1 cellular context compared by ENCODE assay signal in the genomic region with DNA sequence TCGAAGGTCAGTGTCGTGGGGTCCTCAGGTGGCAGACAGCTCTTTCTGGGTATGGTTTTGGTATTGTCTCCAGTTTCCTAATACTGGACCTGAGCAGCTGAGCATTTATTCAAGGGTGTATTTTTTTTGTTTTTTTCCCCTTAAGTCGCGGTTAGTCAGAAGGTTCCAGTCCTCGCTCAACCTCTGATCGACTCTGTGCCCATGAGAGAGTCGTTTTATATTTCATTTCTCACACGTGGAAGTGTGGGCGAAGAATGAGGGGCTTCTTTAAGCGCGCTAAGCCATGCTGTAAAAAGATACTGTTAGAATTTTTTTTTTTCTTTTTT.
TF ChIP-seq lines count a peak whose summit lies in the region.

No MANE protein-coding gene starts in this region.

TF ChIP-seq in IMR-90, 13 proteins besides CTCF, POLR2A, EP300 and RAD21 (continued from another document):
- TF ChIP-seq, protein P1, sequence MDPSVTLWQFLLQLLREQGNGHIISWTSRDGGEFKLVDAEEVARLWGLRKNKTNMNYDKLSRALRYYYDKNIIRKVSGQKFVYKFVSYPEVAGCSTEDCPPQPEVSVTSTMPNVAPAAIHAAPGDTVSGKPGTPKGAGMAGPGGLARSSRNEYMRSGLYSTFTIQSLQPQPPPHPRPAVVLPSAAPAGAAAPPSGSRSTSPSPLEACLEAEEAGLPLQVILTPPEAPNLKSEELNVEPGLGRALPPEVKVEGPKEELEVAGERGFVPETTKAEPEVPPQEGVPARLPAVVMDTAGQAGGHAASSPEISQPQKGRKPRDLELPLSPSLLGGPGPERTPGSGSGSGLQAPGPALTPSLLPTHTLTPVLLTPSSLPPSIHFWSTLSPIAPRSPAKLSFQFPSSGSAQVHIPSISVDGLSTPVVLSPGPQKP (IDR thresholded peaks at IDR 0.05; ENCODE audit: borderline replicate concordance, low read depth, low read length) = no peak
- TF ChIP-seq CEBPB (IDR thresholded peaks at IDR 0.05; ENCODE audit: low read depth, low read length) = no peak
- no peak for TF ChIP-seq MAZ (IDR thresholded peaks at IDR 0.05; ENCODE audit: borderline replicate concordance, low read depth, low read length)
